In genomic region chr12:121839993-121840761, GRCh38 we compare ENCODE assay signal across 1 cellular context.
TF ChIP-seq lines count a peak whose summit lies in the region.

No MANE protein-coding gene starts in this region.

TF ChIP-seq in K562, 482 proteins besides CTCF, POLR2A, EP300 and RAD21 (continued from another document and continues in another):
- TF ChIP-seq, protein P1, sequence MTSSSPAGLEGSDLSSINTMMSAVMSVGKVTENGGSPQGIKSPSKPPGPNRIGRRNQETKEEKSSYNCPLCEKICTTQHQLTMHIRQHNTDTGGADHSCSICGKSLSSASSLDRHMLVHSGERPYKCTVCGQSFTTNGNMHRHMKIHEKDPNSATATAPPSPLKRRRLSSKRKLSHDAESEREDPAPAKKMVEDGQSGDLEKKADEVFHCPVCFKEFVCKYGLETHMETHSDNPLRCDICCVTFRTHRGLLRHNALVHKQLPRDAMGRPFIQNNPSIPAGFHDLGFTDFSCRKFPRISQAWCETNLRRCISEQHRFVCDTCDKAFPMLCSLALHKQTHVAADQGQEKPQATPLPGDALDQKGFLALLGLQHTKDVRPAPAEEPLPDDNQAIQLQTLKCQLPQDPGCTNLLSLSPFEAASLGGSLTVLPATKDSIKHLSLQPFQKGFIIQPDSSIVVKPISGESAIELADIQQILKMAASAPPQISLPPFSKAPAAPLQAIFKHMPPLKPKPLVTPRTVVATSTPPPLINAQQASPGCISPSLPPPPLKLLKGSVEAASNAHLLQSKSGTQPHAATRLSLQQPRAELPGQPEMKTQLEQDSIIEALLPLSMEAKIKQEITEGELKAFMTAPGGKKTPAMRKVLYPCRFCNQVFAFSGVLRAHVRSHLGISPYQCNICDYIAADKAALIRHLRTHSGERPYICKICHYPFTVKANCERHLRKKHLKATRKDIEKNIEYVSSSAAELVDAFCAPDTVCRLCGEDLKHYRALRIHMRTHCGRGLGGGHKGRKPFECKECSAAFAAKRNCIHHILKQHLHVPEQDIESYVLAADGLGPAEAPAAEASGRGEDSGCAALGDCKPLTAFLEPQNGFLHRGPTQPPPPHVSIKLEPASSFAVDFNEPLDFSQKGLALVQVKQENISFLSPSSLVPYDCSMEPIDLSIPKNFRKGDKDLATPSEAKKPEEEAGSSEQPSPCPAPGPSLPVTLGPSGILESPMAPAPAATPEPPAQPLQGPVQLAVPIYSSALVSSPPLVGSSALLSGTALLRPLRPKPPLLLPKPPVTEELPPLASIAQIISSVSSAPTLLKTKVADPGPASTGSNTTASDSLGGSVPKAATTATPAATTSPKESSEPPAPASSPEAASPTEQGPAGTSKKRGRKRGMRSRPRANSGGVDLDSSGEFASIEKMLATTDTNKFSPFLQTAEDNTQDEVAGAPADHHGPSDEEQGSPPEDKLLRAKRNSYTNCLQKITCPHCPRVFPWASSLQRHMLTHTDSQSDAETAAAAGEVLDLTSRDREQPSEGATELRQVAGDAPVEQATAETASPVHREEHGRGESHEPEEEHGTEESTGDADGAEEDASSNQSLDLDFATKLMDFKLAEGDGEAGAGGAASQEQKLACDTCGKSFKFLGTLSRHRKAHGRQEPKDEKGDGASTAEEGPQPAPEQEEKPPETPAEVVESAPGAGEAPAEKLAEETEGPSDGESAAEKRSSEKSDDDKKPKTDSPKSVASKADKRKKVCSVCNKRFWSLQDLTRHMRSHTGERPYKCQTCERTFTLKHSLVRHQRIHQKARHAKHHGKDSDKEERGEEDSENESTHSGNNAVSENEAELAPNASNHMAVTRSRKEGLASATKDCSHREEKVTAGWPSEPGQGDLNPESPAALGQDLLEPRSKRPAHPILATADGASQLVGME (CRISPR knock-in tag; IDR thresholded peaks at IDR 0.05) = no peak
- TF ChIP-seq, protein P2, sequence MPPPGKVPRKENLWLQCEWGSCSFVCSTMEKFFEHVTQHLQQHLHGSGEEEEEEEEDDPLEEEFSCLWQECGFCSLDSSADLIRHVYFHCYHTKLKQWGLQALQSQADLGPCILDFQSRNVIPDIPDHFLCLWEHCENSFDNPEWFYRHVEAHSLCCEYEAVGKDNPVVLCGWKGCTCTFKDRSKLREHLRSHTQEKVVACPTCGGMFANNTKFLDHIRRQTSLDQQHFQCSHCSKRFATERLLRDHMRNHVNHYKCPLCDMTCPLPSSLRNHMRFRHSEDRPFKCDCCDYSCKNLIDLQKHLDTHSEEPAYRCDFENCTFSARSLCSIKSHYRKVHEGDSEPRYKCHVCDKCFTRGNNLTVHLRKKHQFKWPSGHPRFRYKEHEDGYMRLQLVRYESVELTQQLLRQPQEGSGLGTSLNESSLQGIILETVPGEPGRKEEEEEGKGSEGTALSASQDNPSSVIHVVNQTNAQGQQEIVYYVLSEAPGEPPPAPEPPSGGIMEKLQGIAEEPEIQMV (tag; conservative IDR thresholded peaks at IDR 0.05; ENCODE audit: low read depth) = no peak
- no peak for TF ChIP-seq SAFB2 (IDR thresholded peaks at IDR 0.05; ENCODE audit: borderline replicate concordance, low read depth, low read length, severe bottlenecking)
- TF ChIP-seq CEBPB (tag; IDR thresholded peaks at IDR 0.05) = peak; percentile 98
- TF ChIP-seq, protein P3, sequence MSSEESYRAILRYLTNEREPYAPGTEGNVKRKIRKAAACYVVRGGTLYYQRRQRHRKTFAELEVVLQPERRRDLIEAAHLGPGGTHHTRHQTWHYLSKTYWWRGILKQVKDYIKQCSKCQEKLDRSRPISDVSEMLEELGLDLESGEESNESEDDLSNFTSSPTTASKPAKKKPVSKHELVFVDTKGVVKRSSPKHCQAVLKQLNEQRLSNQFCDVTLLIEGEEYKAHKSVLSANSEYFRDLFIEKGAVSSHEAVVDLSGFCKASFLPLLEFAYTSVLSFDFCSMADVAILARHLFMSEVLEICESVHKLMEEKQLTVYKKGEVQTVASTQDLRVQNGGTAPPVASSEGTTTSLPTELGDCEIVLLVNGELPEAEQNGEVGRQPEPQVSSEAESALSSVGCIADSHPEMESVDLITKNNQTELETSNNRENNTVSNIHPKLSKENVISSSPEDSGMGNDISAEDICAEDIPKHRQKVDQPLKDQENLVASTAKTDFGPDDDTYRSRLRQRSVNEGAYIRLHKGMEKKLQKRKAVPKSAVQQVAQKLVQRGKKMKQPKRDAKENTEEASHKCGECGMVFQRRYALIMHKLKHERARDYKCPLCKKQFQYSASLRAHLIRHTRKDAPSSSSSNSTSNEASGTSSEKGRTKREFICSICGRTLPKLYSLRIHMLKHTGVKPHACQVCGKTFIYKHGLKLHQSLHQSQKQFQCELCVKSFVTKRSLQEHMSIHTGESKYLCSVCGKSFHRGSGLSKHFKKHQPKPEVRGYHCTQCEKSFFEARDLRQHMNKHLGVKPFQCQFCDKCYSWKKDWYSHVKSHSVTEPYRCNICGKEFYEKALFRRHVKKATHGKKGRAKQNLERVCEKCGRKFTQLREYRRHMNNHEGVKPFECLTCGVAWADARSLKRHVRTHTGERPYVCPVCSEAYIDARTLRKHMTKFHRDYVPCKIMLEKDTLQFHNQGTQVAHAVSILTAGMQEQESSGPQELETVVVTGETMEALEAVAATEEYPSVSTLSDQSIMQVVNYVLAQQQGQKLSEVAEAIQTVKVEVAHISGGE (CRISPR knock-in tag; IDR thresholded peaks at IDR 0.05) = peak in 1 of 3 experiments; percentile 53; a peak in 1 of 6 replicates
- 0 out of 2 replicates have a peak, but pooled peaks have one; percentile 17 for TF ChIP-seq ZNF431 (CRISPR knock-in tag; IDR thresholded peaks at IDR 0.05)
- TF ChIP-seq, protein P4, sequence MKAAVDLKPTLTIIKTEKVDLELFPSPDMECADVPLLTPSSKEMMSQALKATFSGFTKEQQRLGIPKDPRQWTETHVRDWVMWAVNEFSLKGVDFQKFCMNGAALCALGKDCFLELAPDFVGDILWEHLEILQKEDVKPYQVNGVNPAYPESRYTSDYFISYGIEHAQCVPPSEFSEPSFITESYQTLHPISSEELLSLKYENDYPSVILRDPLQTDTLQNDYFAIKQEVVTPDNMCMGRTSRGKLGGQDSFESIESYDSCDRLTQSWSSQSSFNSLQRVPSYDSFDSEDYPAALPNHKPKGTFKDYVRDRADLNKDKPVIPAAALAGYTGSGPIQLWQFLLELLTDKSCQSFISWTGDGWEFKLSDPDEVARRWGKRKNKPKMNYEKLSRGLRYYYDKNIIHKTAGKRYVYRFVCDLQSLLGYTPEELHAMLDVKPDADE (conservative IDR thresholded peaks at IDR 0.05; ENCODE audit: control insufficient read depth, low read depth, low read length) = no peak
- TF ChIP-seq ASH1L (IDR thresholded peaks at IDR 0.05; ENCODE audit: borderline replicate concordance, low read depth, partially characterized antibody) = no peak
- TF ChIP-seq ZNF277 (CRISPR knock-in tag; IDR thresholded peaks at IDR 0.05; ENCODE audit: borderline replicate concordance) = no peak
- no peak for TF ChIP-seq POLR2B (IDR thresholded peaks at IDR 0.05; ENCODE audit: low read depth, partially characterized antibody)
- TF ChIP-seq, protein P5, sequence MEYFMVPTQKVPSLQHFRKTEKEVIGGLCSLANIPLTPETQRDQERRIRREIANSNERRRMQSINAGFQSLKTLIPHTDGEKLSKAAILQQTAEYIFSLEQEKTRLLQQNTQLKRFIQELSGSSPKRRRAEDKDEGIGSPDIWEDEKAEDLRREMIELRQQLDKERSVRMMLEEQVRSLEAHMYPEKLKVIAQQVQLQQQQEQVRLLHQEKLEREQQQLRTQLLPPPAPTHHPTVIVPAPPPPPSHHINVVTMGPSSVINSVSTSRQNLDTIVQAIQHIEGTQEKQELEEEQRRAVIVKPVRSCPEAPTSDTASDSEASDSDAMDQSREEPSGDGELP (CRISPR knock-in tag; IDR thresholded peaks at IDR 0.05; ENCODE audit: borderline replicate concordance) = no peak
- TF ChIP-seq, protein P6, sequence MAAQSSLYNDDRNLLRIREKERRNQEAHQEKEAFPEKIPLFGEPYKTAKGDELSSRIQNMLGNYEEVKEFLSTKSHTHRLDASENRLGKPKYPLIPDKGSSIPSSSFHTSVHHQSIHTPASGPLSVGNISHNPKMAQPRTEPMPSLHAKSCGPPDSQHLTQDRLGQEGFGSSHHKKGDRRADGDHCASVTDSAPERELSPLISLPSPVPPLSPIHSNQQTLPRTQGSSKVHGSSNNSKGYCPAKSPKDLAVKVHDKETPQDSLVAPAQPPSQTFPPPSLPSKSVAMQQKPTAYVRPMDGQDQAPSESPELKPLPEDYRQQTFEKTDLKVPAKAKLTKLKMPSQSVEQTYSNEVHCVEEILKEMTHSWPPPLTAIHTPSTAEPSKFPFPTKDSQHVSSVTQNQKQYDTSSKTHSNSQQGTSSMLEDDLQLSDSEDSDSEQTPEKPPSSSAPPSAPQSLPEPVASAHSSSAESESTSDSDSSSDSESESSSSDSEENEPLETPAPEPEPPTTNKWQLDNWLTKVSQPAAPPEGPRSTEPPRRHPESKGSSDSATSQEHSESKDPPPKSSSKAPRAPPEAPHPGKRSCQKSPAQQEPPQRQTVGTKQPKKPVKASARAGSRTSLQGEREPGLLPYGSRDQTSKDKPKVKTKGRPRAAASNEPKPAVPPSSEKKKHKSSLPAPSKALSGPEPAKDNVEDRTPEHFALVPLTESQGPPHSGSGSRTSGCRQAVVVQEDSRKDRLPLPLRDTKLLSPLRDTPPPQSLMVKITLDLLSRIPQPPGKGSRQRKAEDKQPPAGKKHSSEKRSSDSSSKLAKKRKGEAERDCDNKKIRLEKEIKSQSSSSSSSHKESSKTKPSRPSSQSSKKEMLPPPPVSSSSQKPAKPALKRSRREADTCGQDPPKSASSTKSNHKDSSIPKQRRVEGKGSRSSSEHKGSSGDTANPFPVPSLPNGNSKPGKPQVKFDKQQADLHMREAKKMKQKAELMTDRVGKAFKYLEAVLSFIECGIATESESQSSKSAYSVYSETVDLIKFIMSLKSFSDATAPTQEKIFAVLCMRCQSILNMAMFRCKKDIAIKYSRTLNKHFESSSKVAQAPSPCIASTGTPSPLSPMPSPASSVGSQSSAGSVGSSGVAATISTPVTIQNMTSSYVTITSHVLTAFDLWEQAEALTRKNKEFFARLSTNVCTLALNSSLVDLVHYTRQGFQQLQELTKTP (IDR thresholded peaks at IDR 0.05; ENCODE audit: low read depth in 1 of 2, partially characterized antibody in 2 of 2) = peak in 1 of 2 experiments; percentile 48
- TF ChIP-seq CHD4 (IDR thresholded peaks at IDR 0.05; ENCODE audit: insufficient read depth, insufficient replicate concordance, low read depth, low read length, poor library complexity, severe bottlenecking) = peak; percentile 52
- no peak for TF ChIP-seq HMGN3 (IDR thresholded peaks at IDR 0.05; ENCODE audit: borderline replicate concordance, extremely low read depth, insufficient read length, low read depth, low read length)
- TF ChIP-seq, protein P7, sequence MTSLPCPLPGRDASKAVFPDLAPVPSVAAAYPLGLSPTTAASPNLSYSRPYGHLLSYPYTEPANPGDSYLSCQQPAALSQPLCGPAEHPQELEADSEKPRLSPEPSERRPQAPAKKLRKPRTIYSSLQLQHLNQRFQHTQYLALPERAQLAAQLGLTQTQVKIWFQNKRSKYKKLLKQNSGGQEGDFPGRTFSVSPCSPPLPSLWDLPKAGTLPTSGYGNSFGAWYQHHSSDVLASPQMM (CRISPR knock-in tag; IDR thresholded peaks at IDR 0.05) = no peak
- no peak for TF ChIP-seq SREBF1 (IDR thresholded peaks at IDR 0.05; ENCODE audit: borderline replicate concordance, low read depth, low read length)
- TF ChIP-seq GABPA (tag; conservative IDR thresholded peaks at IDR 0.05; ENCODE audit: low read depth) = 0 out of 2 replicates have a peak, but pooled peaks have one; percentile 15
- TF ChIP-seq, protein P8, sequence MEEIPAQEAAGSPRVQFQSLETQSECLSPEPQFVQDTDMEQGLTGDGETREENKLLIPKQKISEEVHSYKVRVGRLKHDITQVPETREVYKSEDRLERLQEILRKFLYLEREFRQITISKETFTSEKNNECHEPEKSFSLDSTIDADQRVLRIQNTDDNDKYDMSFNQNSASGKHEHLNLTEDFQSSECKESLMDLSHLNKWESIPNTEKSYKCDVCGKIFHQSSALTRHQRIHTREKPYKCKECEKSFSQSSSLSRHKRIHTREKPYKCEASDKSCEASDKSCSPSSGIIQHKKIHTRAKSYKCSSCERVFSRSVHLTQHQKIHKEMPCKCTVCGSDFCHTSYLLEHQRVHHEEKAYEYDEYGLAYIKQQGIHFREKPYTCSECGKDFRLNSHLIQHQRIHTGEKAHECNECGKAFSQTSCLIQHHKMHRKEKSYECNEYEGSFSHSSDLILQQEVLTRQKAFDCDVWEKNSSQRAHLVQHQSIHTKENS (CRISPR knock-in tag; IDR thresholded peaks at IDR 0.05) = no peak
- TF ChIP-seq ZHX1 (conservative IDR thresholded peaks at IDR 0.05; ENCODE audit: low read length) = no peak
- TF ChIP-seq ZNF232 (CRISPR knock-in tag; IDR thresholded peaks at IDR 0.05) = no peak
- TF ChIP-seq MTA3 (IDR thresholded peaks at IDR 0.05; ENCODE audit: borderline replicate concordance) = peak; percentile 19; the same call in 1 of the 2 replicates
- no peak for TF ChIP-seq ZNF79 (CRISPR knock-in tag; IDR thresholded peaks at IDR 0.05; ENCODE audit: low read depth)
- 0 out of 2 replicates have a peak, but pooled peaks have one; percentile 13 for TF ChIP-seq SMARCA5 (IDR thresholded peaks at IDR 0.05)
- no peak for TF ChIP-seq FOXJ2 (tag; IDR thresholded peaks at IDR 0.05)
- no peak for TF ChIP-seq MTA1 (IDR thresholded peaks at IDR 0.05; ENCODE audit: borderline replicate concordance)
